25 cellular contexts compared by ENCODE assay signal in genomic region chr3:2568929-2569328, GRCh38.
"Had no signal": no experiment of that assay in that cellular context is flagged by ENCODE, and none has a peak within 500 bp of the region (broad histone marks: within the 10 kb centered on the region; RNA-seq: fewer than 3 reads in every experiment).

No MANE protein-coding gene starts in this region.

- H3K27ac ChIP-seq: esophagus muscularis mucosa, sigmoid colon, uterus had no signal

- H3K27me3 ChIP-seq: esophagus muscularis mucosa, sigmoid colon, uterus had no signal

- H3K36me3 ChIP-seq: esophagus muscularis mucosa, sigmoid colon, uterus had no signal

- DNase-seq: activated CD4-positive, alpha-beta memory T cell treated with anti-CD3 and anti-CD28 coated beads, Interleukin-2, amount 10 ng/mL, durations not matched to agents 7 days and 5 days; activated CD4-positive, alpha-beta T cell treated with anti-CD3 and anti-CD28 coated beads for 1 hour; activated CD4-positive, alpha-beta T cell treated with anti-CD3 and anti-CD28 coated beads, Interleukin-2, amount 10 ng/mL, durations not matched to agents 7 days and 5 days; activated gamma-delta T cell treated with Interleukin-2 at 50 U/mL for 16 hours; activated naive CD8-positive, alpha-beta T cell treated with anti-CD3 and anti-CD28 coated beads, Interleukin-2, amount 50 U/mL, for 24 hours; activated T-cell treated with anti-CD3 and anti-CD28 coated beads, Interleukin-2, amount 50 U/mL, for 4 hours; amygdala; caudate nucleus; foreskin melanocyte; left ventricle myocardium superior; mucosa of descending colon; posterior cingulate gyrus; sigmoid colon; small intestine; stimulated activated CD4-positive, alpha-beta T cell treated with anti-CD3 and anti-CD28 coated beads, Interleukin-4, amount 100 ng/mL, for 4 hours; stimulated activated CD8-positive, alpha-beta memory T cell treated with anti-CD3 and anti-CD28 coated beads, Interleukin-4, amount 100 ng/mL, for 48 hours; stimulated activated naive CD8-positive, alpha-beta T cell treated with anti-CD3 and anti-CD28 coated beads, Interleukin-15, amount 100 ng/mL, for 72 hours; substantia nigra; T1000; uterus had no signal

- H3K4me1 ChIP-seq: esophagus muscularis mucosa, sigmoid colon, uterus had no signal

- FAIRE-seq: small intestine had no signal

- H3K4me3 ChIP-seq: esophagus muscularis mucosa, mucosa of descending colon, sigmoid colon, uterus had no signal

- H3K9me3 ChIP-seq: esophagus muscularis mucosa, mucosa of descending colon, sigmoid colon, uterus had no signal

- ATAC-seq: activated naive CD8-positive, alpha-beta T cell treated with anti-CD3 and anti-CD28 coated beads, Interleukin-2, amount 50 U/mL, for 24 hours; activated T-cell treated with anti-CD3 and anti-CD28 coated beads, Interleukin-2, amount 50 U/mL, for 4 hours; activated T-helper 17 cell treated with anti-CD3 and anti-CD28 coated beads, Interleukin-2, amount 50 U/mL, for 72 hours; left ventricle myocardium superior; mucosa of descending colon; natural killer cell treated with Interleukin-12 subunit alpha and Interleukin-12 subunit beta and Interleukin-15 and Interleukin-18, amount 100 ng/mL, for 72 hours; stimulated activated memory B cell treated with anti-CD40 and anti-IgM and Interleukin-4, amounts not matched to agents 10 μg/mL and 1 μg/mL and 100 μg/mL, for 72 hours; stimulated activated naive CD8-positive, alpha-beta T cell treated with anti-CD3 and anti-CD28 coated beads, Interleukin-15, amount 100 ng/mL, for 72 hours; WTC11 had no signal
